ENCODE assay signal across 4 cellular contexts in the genomic region with DNA sequence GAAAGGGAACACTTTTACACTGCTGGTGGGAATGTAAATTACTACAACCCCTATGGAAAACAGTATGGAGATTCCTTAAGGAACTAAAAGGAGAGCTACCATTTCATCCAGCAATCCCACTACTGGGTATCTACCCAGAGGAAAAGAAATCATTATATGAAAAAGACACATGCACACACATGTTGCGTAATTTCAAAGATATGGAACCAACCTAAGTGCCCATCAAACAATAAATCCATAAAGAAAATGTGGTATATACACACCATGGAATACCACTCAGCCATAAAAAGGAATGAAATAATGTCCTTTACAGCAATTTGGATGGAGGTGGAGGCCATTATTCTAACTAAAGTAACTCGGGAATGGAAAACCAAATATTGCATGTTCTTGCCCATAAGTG. TPM values are rescaled to one million over a fixed set of nuclear protein-coding genes. Genes with fewer than 3 reads are reported as not detected.
"Had no signal": no experiment of that assay in that cellular context is flagged by ENCODE, and none has a peak within 500 bp of the region (broad histone marks: within the 10 kb centered on the region; RNA-seq: fewer than 3 reads in every experiment).

No MANE protein-coding gene starts in this region.

RNA-seq across cellular contexts. Expression of a gene that starts 1.2 kb away (rescaled TPM):
- total RNA-seq: LHCN-M2, M059J, MCF 10A, NCI-H460 had no signal

RNA-seq across cellular contexts. Expression of a gene that starts 34.5 kb away (rescaled TPM):
- total RNA-seq: LHCN-M2, M059J, MCF 10A, NCI-H460 had no signal

RNA-seq across cellular contexts. Expression of a gene that starts 50.8 kb away (rescaled TPM):
- total RNA-seq: LHCN-M2, M059J, MCF 10A, NCI-H460 had no signal

RNA-seq across cellular contexts. Expression of a gene that starts 57.9 kb away (rescaled TPM):
- total RNA-seq: LHCN-M2, M059J, MCF 10A, NCI-H460 had no signal
